22 cellular contexts compared by ENCODE assay signal in genomic region chr14:33118653-33119052, GRCh38.
DNase-seq lines count a peak whose midpoint lies in the region; ATAC-seq and TF ChIP-seq lines count a peak whose summit lies in the region.
"Had no signal": no experiment of that assay in that cellular context is flagged by ENCODE, and none has a peak within 500 bp of the region (broad histone marks: within the 10 kb centered on the region; RNA-seq: fewer than 3 reads in every experiment).

No MANE protein-coding gene starts in this region.

- no peaks in the 10 kb centered on the region for H3K4me1 ChIP-seq in neural progenitor cell
- H3K4me1 ChIP-seq: adrenal gland, SJSA1, vagina had no signal

- no peak overlapping the region for H3K27ac Mint-ChIP-seq in neural progenitor cell
- H3K27ac Mint-ChIP-seq: CD8-positive, alpha-beta T cell had no signal

- no peaks in the 10 kb centered on the region for H3K27me3 Mint-ChIP-seq in neural progenitor cell (ENCODE audit: insufficient read depth, low read depth)

- no peaks in the 10 kb centered on the region for H4K20me1 ChIP-seq in neural progenitor cell (ENCODE audit: low read depth)

- H3K27me3 ChIP-seq in neural progenitor cell, result no peaks in the 10 kb centered on the region
- H3K27me3 ChIP-seq: adrenal gland, sigmoid colon, SJSA1, vagina had no signal

- no peaks in the 10 kb centered on the region for H3K9me3 Mint-ChIP-seq in neural progenitor cell
- H3K9me3 Mint-ChIP-seq: CD8-positive, alpha-beta T cell had no signal

- no peak overlapping the region for H3K4me3 Mint-ChIP-seq in neural progenitor cell
- H3K4me3 Mint-ChIP-seq: CD8-positive, alpha-beta T cell had no signal

- H3K4me1 Mint-ChIP-seq in neural progenitor cell, result peaks cover 12% of the 10 kb centered on the region

- no peaks in the 10 kb centered on the region for H3K36me3 Mint-ChIP-seq in neural progenitor cell
- H3K36me3 Mint-ChIP-seq: CD8-positive, alpha-beta T cell had no signal

- ATAC-seq in HG02938 (IDR thresholded peaks at IDR 0.05; ENCODE audit: unreplicated experiment), result no peak
- ATAC-seq: CD8-positive, alpha-beta T cell had no signal

- peak; percentile 63 for DNase-seq in DMS 273 treated with DMSO at 0.1 percent for 48 hours (lab: John Stamatoyannopoulos, UW)
- peak; percentile 92 for DNase-seq in NCI-H1694 treated with DMSO at 0.1 percent for 48 hours (lab: John Stamatoyannopoulos, UW)
- DNase-seq in NCI-H82 (lab: John Stamatoyannopoulos, UW), result peak; percentile 83
- DNase-seq in left kidney (ENCODE audit: low read depth, low spot score), result peak; percentile 85
- no peak for DNase-seq in glomerular visceral epithelial cell (ENCODE audit: extremely low spot score)
- DNase-seq in T-helper 2 cell, result no peak
- no peak for DNase-seq in neural progenitor cell (ENCODE audit: low spot score)
- DNase-seq: activated CD4-positive, alpha-beta T cell treated with anti-CD3 and anti-CD28 coated beads for 4 hours; activated effector memory CD4-positive, alpha-beta T cell treated with Interleukin-2 at 50 U/mL for 16 hours; adrenal gland; caudate nucleus; CD8-positive, alpha-beta T cell; effector CD4-positive, alpha-beta T cell; EL; occipital lobe; sigmoid colon; stimulated activated CD4-positive, alpha-beta T cell treated with anti-CD3 and anti-CD28 coated beads, Interleukin-1b, Interleukin-23, amount 100 ng/mL, for 48 hours; T1000 had no signal

- no peak for TF ChIP-seq CTCF in neural progenitor cell (IDR thresholded peaks at IDR 0.05)

- no peak overlapping the region for H3K4me2 ChIP-seq in neural progenitor cell
- H3K4me2 ChIP-seq: KMS-11 had no signal

- no peak overlapping the region for H3K27ac ChIP-seq in neural progenitor cell
- H3K27ac ChIP-seq: adrenal gland, KMS-11, sigmoid colon, SJSA1, vagina had no signal

- H3F3A ChIP-seq in neural progenitor cell (ENCODE audit: low read depth), result no peaks in the 10 kb centered on the region

- H3K79me2 ChIP-seq in neural progenitor cell (ENCODE audit: low read depth), result no peaks in the 10 kb centered on the region

- no peak overlapping the region for H3K4me3 ChIP-seq in neural progenitor cell
- H3K4me3 ChIP-seq: adrenal gland, sigmoid colon, SJSA1, vagina had no signal

- no peak overlapping the region for H2AFZ ChIP-seq in neural progenitor cell (replicated peaks)

- H3K9ac ChIP-seq in neural progenitor cell, result no peak overlapping the region
- H3K9ac ChIP-seq: KMS-11 had no signal

- no peaks in the 10 kb centered on the region for H3K9me3 ChIP-seq in neural progenitor cell (ENCODE audit: low read depth)
- H3K9me3 ChIP-seq: adrenal gland, sigmoid colon, SJSA1, vagina had no signal

- no peaks in the 10 kb centered on the region for H3K36me3 ChIP-seq in neural progenitor cell
- H3K36me3 ChIP-seq: adrenal gland, sigmoid colon, SJSA1, vagina had no signal

Comparison
In these comparisons a context has a peak if more than half of its experiments do, and no peak if none do; other contexts are left out.
1. DNase-seq: peak in DMS 273 treated with DMSO at 0.1 percent for 48 hours (single experiment), NCI-H1694 treated with DMSO at 0.1 percent for 48 hours (single experiment), NCI-H82 (single experiment) and left kidney (single experiment); none in glomerular visceral epithelial cell (single experiment), T-helper 2 cell (0 of 5) and neural progenitor cell (single experiment).